Comparison of ENCODE assay signal across 9 cellular contexts in the genomic region with DNA sequence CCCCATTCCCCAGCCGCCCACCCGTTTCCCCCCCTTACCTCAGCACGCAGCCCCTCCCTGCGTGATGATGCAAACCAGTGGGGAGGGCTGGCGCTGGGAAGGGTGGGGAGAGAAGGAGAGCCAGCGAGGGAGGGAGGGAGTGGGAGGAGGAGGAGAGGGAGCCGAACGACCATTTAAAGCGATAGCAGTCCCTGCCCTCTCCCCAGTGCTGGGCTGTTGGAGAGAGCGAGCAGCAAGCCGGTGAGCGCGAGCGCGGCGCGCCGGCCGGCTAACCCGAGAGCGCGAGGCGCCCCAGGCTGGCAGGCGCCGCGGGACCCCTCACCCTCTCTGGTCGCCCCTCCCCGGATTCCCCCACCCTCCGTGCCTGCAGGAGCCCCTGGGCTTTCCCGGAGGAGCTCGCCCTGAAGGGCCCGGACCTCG. TPM values are rescaled to one million over a fixed set of nuclear protein-coding genes. Genes with fewer than 3 reads are reported as not detected.
A peak's percentile ranks its signal among the peaks of the same experiment; 100 is the strongest.
DNase-seq lines count a peak whose midpoint lies in the region; ATAC-seq and TF ChIP-seq lines count a peak whose summit lies in the region.
"Had no signal": no experiment of that assay in that cellular context is flagged by ENCODE, and none has a peak within 500 bp of the region (broad histone marks: within the 10 kb centered on the region; RNA-seq: fewer than 3 reads in every experiment).

A gene (plus strand): TSS at position 205 of the 420 bp plus-strand sequence.

- TF ChIP-seq CTCF in GM12865 (IDR thresholded peaks at IDR 0.05; ENCODE audit: insufficient read depth, low read depth, low read length, missing control alignments) = no peak
- no peak for TF ChIP-seq CTCF in right atrium auricular region (IDR thresholded peaks at IDR 0.05)
- TF ChIP-seq CTCF in ovary (IDR thresholded peaks at IDR 0.05) = no peak
- TF ChIP-seq CTCF in gastrocnemius medialis (IDR thresholded peaks at IDR 0.05 in 4 of 5, conservative IDR thresholded peaks at IDR 0.05 in 1 of 5) = no peak

- 0 to 2% (median 1%) methylated on average over 13 to 33 of the region's 33 CpGs for WGBS in ovary, 3 donors

- H3K27ac ChIP-seq in SK-N-MC (no peak within 1 kb of the TSS), right atrium auricular region (no peak within 1 kb of the TSS), ovary (no peak within 1 kb of the TSS), gastrocnemius medialis (no peak within 1 kb of the TSS)

- H3K9me3 ChIP-seq in SK-N-MC (ENCODE audit: low read depth, low read length) (no peaks in the 10 kb centered on the region), right atrium auricular region (no peaks in the 10 kb centered on the region), ovary (no peaks in the 10 kb centered on the region), gastrocnemius medialis (no peaks in the 10 kb centered on the region)

- no peak for TF ChIP-seq POLR2A in ovary (IDR thresholded peaks at IDR 0.05)
- no peak for TF ChIP-seq POLR2A in gastrocnemius medialis (IDR thresholded peaks at IDR 0.05)

- no peak for DNase-seq in GM12865 (ENCODE audit: low read depth)
- no peak for DNase-seq in SK-N-MC (ENCODE audit: low read depth, low spot score)
- no peak for DNase-seq in right atrium auricular region (ENCODE audit: low spot score)
- DNase-seq in ovary = peak in 2 of 5 donors; percentile 34 to 55
- no peak for DNase-seq in gastrocnemius medialis
- no peak for DNase-seq in NCI-H1694 (lab: John Stamatoyannopoulos, UW)
- no peak for DNase-seq in Kasumi-1 (lab: John Stamatoyannopoulos, UW)
- DNase-seq: COR-L47 had no signal

- no peak for TF ChIP-seq EP300 in ovary (IDR thresholded peaks at IDR 0.05)

- H3K36me3 ChIP-seq in SK-N-MC (ENCODE audit: insufficient read depth, low read length) = no peaks in the 10 kb centered on the region
- no peaks in the 10 kb centered on the region for H3K36me3 ChIP-seq in right atrium auricular region
- H3K36me3 ChIP-seq in ovary = no peaks in the 10 kb centered on the region
- no peaks in the 10 kb centered on the region for H3K36me3 ChIP-seq in gastrocnemius medialis

- H3K4me1 ChIP-seq in right atrium auricular region (peaks cover 0 to 26% of the 10 kb centered on the region in 2 donors), ovary (ENCODE audit: insufficient read depth) (peaks cover 2% of the 10 kb centered on the region), gastrocnemius medialis (no peaks in the 10 kb centered on the region)

- in situ Hi-C loops in gastrocnemius medialis (cut with MboI; ENCODE audit: low sequenced_read_pairs in 4 of 4) = no loop called here

- no peak within 1 kb of the TSS for H3K9ac ChIP-seq in SK-N-MC (ENCODE audit: insufficient read length)

- intact Hi-C loops in ovary (cut with DNase I) = no loop called here
- intact Hi-C loops in gastrocnemius medialis (cut with DNase I; ENCODE audit: low total_unique reads) = no loop called here

- H3K4me3 ChIP-seq in GM12865 (ENCODE audit: low read depth, low read length) (peak within 1 kb of the TSS; percentile 6; the same call in 1 of the 2 replicates), SK-N-MC (peak within 1 kb of the TSS; percentile 74), right atrium auricular region (peak within 1 kb of the TSS; percentile 25 to 34), ovary (peak within 1 kb of the TSS; percentile 37), gastrocnemius medialis (no peak within 1 kb of the TSS)

- ATAC-seq in GM18907 (IDR thresholded peaks at IDR 0.05; ENCODE audit: unreplicated experiment) (no peak), gastrocnemius medialis (no peak)

- H3K27me3 ChIP-seq in right atrium auricular region = peaks cover 3 to 10% of the 10 kb centered on the region in 2 donors
- H3K27me3 ChIP-seq in ovary = no peaks in the 10 kb centered on the region
- peaks cover 9 to 22% (median 14%) of the 10 kb centered on the region in 3 donors for H3K27me3 ChIP-seq in gastrocnemius medialis

RNA-seq across cellular contexts. Expression of the gene that starts here (rescaled TPM):
- total RNA-seq in right atrium auricular region (not detected), ovary (under 1 TPM in 4 of 7 donors, not detected in 3; 0.18 to 0.80 (median 0.24) TPM), gastrocnemius medialis (not detected)
- polyA plus RNA-seq in ovary = under 1 TPM; 0.28 to 0.85 TPM

Comparison
In these comparisons a context has a peak if more than half of its experiments do, and no peak if none do; other contexts are left out.
1. H3K4me3 ChIP-seq: peak in GM12865 (single experiment), SK-N-MC (single experiment), right atrium auricular region (2 of 2) and ovary (single experiment); none in gastrocnemius medialis (0 of 4).